1 cellular context compared by ENCODE assay signal in genomic region chr16:28098171-28098958, GRCh38.
TF ChIP-seq lines count a peak whose summit lies in the region.

No MANE protein-coding gene starts in this region.

TF ChIP-seq in IMR-90, 13 proteins besides CTCF, POLR2A, EP300 and RAD21:
- TF ChIP-seq, protein P1, sequence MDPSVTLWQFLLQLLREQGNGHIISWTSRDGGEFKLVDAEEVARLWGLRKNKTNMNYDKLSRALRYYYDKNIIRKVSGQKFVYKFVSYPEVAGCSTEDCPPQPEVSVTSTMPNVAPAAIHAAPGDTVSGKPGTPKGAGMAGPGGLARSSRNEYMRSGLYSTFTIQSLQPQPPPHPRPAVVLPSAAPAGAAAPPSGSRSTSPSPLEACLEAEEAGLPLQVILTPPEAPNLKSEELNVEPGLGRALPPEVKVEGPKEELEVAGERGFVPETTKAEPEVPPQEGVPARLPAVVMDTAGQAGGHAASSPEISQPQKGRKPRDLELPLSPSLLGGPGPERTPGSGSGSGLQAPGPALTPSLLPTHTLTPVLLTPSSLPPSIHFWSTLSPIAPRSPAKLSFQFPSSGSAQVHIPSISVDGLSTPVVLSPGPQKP (IDR thresholded peaks at IDR 0.05; ENCODE audit: borderline replicate concordance, low read depth, low read length) = no peak
- TF ChIP-seq, protein P2, sequence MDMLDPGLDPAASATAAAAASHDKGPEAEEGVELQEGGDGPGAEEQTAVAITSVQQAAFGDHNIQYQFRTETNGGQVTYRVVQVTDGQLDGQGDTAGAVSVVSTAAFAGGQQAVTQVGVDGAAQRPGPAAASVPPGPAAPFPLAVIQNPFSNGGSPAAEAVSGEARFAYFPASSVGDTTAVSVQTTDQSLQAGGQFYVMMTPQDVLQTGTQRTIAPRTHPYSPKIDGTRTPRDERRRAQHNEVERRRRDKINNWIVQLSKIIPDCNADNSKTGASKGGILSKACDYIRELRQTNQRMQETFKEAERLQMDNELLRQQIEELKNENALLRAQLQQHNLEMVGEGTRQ (IDR thresholded peaks at IDR 0.05; ENCODE audit: low read depth, low read length) = no peak
- TF ChIP-seq FOS (IDR thresholded peaks at IDR 0.05; ENCODE audit: low read depth, low read length) = no peak
- TF ChIP-seq MAFK (IDR thresholded peaks at IDR 0.05; ENCODE audit: low read depth, low read length) = no peak
- TF ChIP-seq CEBPB (IDR thresholded peaks at IDR 0.05; ENCODE audit: low read depth, low read length) = no peak
- no peak for TF ChIP-seq SMC3 (IDR thresholded peaks at IDR 0.05; ENCODE audit: low read depth, low read length)
- TF ChIP-seq RFX5 (IDR thresholded peaks at IDR 0.05; ENCODE audit: low read depth, low read length) = no peak
- no peak for TF ChIP-seq NFE2L2 (IDR thresholded peaks at IDR 0.05; ENCODE audit: low read depth, low read length)
- TF ChIP-seq CHD1 (IDR thresholded peaks at IDR 0.05; ENCODE audit: low read depth, low read length) = no peak
- TF ChIP-seq MAZ (IDR thresholded peaks at IDR 0.05; ENCODE audit: borderline replicate concordance, low read depth, low read length) = no peak
- no peak for TF ChIP-seq BHLHE40 (IDR thresholded peaks at IDR 0.05; ENCODE audit: low read depth, low read length)
- no peak for TF ChIP-seq RCOR1 (IDR thresholded peaks at IDR 0.05; ENCODE audit: insufficient replicate concordance, low read length)
- TF ChIP-seq MXI1 (IDR thresholded peaks at IDR 0.05; ENCODE audit: borderline replicate concordance, low read depth, low read length) = no peak
